ENCODE assay signal across 2 cellular contexts in genomic region chr2:16181741-16182090, GRCh38.
TF ChIP-seq lines count a peak whose summit lies in the region.

No MANE protein-coding gene starts in this region.

TF ChIP-seq in GM23338, 12 proteins besides CTCF, POLR2A, EP300 and RAD21:
- TF ChIP-seq ZNF331 (CRISPR knock-in tag; IDR thresholded peaks at IDR 0.05; ENCODE audit: low read depth) (no peak), STAT1 (IDR thresholded peaks at IDR 0.05; ENCODE audit: unreplicated experiment) (no peak), ZNF462 (CRISPR knock-in tag; IDR thresholded peaks at IDR 0.05) (no peak), CREB1 (CRISPR knock-in tag; IDR thresholded peaks at IDR 0.05; ENCODE audit: low read depth) (no peak), JUNB (IDR thresholded peaks at IDR 0.05; ENCODE audit: unreplicated experiment) (no peak), NANOG (IDR thresholded peaks at IDR 0.05; ENCODE audit: borderline replicate concordance) (no peak), POLR2AphosphoS5 (IDR thresholded peaks at IDR 0.05; ENCODE audit: low read depth) (no peak), ETS1 (IDR thresholded peaks at IDR 0.05) (no peak), REST (IDR thresholded peaks at IDR 0.05; ENCODE audit: unreplicated experiment) (no peak), ZNF114 (CRISPR knock-in tag; IDR thresholded peaks at IDR 0.05) (no peak), EZH2phosphoT487 (IDR thresholded peaks at IDR 0.05; ENCODE audit: unreplicated experiment) (no peak), EZH2 (IDR thresholded peaks at IDR 0.05; ENCODE audit: low read depth, unreplicated experiment) (no peak)

TF ChIP-seq in H1, 55 proteins besides CTCF, POLR2A, EP300 and RAD21:
- TF ChIP-seq E2F6 (IDR thresholded peaks at IDR 0.05) (no peak), POLR2AphosphoS5 (IDR thresholded peaks at IDR 0.05; ENCODE audit: low read depth, low read length) (no peak), JUN (IDR thresholded peaks at IDR 0.05; ENCODE audit: low read depth, low read length) (no peak), CTBP2 (IDR thresholded peaks at IDR 0.05; ENCODE audit: borderline replicate concordance, insufficient read depth, insufficient read length, low read length) (no peak), RNF2 (IDR thresholded peaks at IDR 0.05; ENCODE audit: borderline replicate concordance, low read depth, low read length, missing control alignments, poor library complexity, severe bottlenecking) (no peak), SUZ12 (IDR thresholded peaks at IDR 0.05; ENCODE audit: low read length) (no peak), HDAC2 (IDR thresholded peaks at IDR 0.05; ENCODE audit: borderline replicate concordance in 1 of 2, low read depth in 2 of 2, low read length in 2 of 2) (no peak), KDM5A (IDR thresholded peaks at IDR 0.05; ENCODE audit: low read length) (no peak), FOSL1 (IDR thresholded peaks at IDR 0.05; ENCODE audit: insufficient read depth, low read depth, low read length) (no peak)
